ENCODE assay signal across 8 cellular contexts in genomic region chr14:96363751-96364336, GRCh38. TPM values are rescaled to one million over a fixed set of nuclear protein-coding genes. Genes with fewer than 3 reads are reported as not detected.
DNase-seq lines count a peak whose midpoint lies in the region; ATAC-seq and TF ChIP-seq lines count a peak whose summit lies in the region.

No MANE protein-coding gene starts in this region.

- peak overlapping the region; percentile 89 to 95 (median 90) for H3K4me3 Mint-ChIP-seq in IgD-negative memory B cell
- H3K4me3 Mint-ChIP-seq in T-cell = peak overlapping the region; percentile 86 to 89 (median 86)
- H3K4me3 Mint-ChIP-seq in central memory CD8-positive, alpha-beta T cell = peak overlapping the region; percentile 88

- no peaks in the 10 kb centered on the region for H3F3A ChIP-seq in DOHH2 (ENCODE audit: control insufficient read depth, insufficient read depth)

- no peaks in the 10 kb centered on the region for H3K9me2 ChIP-seq in DOHH2 (replicated peaks; ENCODE audit: control insufficient read depth, low read length)

- H3K4me3 ChIP-seq in DOHH2 (ENCODE audit: low read length) = peak overlapping the region; percentile 84

- H3K4me2 ChIP-seq in DOHH2 (ENCODE audit: low read length) = peak overlapping the region; percentile 91

- H3K36me3 ChIP-seq in DOHH2 (ENCODE audit: control insufficient read depth, low read length) = peaks cover 9% of the 10 kb centered on the region

- H3K36me3 Mint-ChIP-seq in IgD-negative memory B cell = peaks cover 9% of the 10 kb centered on the region
- H3K36me3 Mint-ChIP-seq in T-cell = peaks cover 15% of the 10 kb centered on the region
- peaks cover 12% of the 10 kb centered on the region for H3K36me3 Mint-ChIP-seq in central memory CD8-positive, alpha-beta T cell (ENCODE audit: insufficient read depth)

- H3K9me3 Mint-ChIP-seq in IgD-negative memory B cell (no peaks in the 10 kb centered on the region), T-cell (peaks cover 0 to 3% (median 0%) of the 10 kb centered on the region in 3 donors)
- no peaks in the 10 kb centered on the region for H3K9me3 Mint-ChIP-seq in central memory CD8-positive, alpha-beta T cell

- peaks cover 42 to 43% (median 43%) of the 10 kb centered on the region in 3 donors for H3K4me1 Mint-ChIP-seq in IgD-negative memory B cell
- H3K4me1 Mint-ChIP-seq in T-cell = peaks cover 59 to 73% (median 64%) of the 10 kb centered on the region in 3 donors
- peaks cover 38% of the 10 kb centered on the region for H3K4me1 Mint-ChIP-seq in central memory CD8-positive, alpha-beta T cell

- CTCF ChIA-PET in T-cell (lab: Charles Lee) = no interaction called here

- no peaks in the 10 kb centered on the region for H3K9me3 ChIP-seq in DOHH2 (ENCODE audit: control insufficient read depth, insufficient read depth, low read length)

- H3K79me2 ChIP-seq in DOHH2 (ENCODE audit: control insufficient read depth, low read length) = peaks cover 86% of the 10 kb centered on the region

- H3K27ac Mint-ChIP-seq in IgD-negative memory B cell = peak overlapping the region; percentile 76 to 92 (median 86)
- H3K27ac Mint-ChIP-seq in T-cell = peak overlapping the region; percentile 81 to 85
- peak overlapping the region; percentile 89 for H3K27ac Mint-ChIP-seq in central memory CD8-positive, alpha-beta T cell (ENCODE audit: low read depth)

- H4K20me1 ChIP-seq in DOHH2 (ENCODE audit: control insufficient read depth, insufficient read depth, low read depth, low read length) = peaks cover 7% of the 10 kb centered on the region; the same call in 1 of the 2 replicates

- intact Hi-C loops in left colon (cut with DNase I, micrococcal nuclease) = no loop called here

- peak in 27 of 34 experiments; percentile 4 to 44 (median 25) for DNase-seq in T-cell
- peak in 1 of 2 donors; percentile 11 for DNase-seq in central memory CD8-positive, alpha-beta T cell (ENCODE audit: low spot score in 2 of 2)
- peak; percentile 81 to 82 for DNase-seq in left colon
- peak; percentile 46 to 47 for DNase-seq in stimulated activated CD4-positive, alpha-beta T cell treated with anti-CD3 and anti-CD28 coated beads, Interleukin-2, amount 100 ng/mL, for 24 hours
- no peak for DNase-seq in DMS153 treated with DMSO at 0.1 percent for 48 hours (lab: John Stamatoyannopoulos, UW; ENCODE audit: unreplicated experiment)

- H3K4me1 ChIP-seq in DOHH2 (ENCODE audit: control insufficient read depth, low read length) = peaks cover 27% of the 10 kb centered on the region

- ATAC-seq in GM21526 (IDR thresholded peaks at IDR 0.05; ENCODE audit: low FRiP score, unreplicated experiment) (peak; percentile 24), T-cell (replicated peaks in 1 of 4) (peak; percentile 30 to 34 (median 30)), left colon (peak; percentile 68)
- ATAC-seq in central memory CD8-positive, alpha-beta T cell (replicated peaks; ENCODE audit: extremely low read depth, poor library complexity, severe bottlenecking) = peak; percentile 11

- H3K27ac ChIP-seq in DOHH2 (ENCODE audit: low read depth, low read length) = peak overlapping the region; percentile 4; the same call in 1 of the 2 replicates

- TF ChIP-seq CTCF in DOHH2 (IDR thresholded peaks at IDR 0.05; ENCODE audit: low read depth, low read length, poor library complexity, severe bottlenecking) = no peak

- POLR2A ChIA-PET in T-cell (lab: Charles Lee) = no interaction called here

- no peaks in the 10 kb centered on the region for H3K27me3 Mint-ChIP-seq in IgD-negative memory B cell
- H3K27me3 Mint-ChIP-seq in T-cell = no peaks in the 10 kb centered on the region
- no peaks in the 10 kb centered on the region for H3K27me3 Mint-ChIP-seq in central memory CD8-positive, alpha-beta T cell

- no peaks in the 10 kb centered on the region for H3K27me3 ChIP-seq in DOHH2 (ENCODE audit: control insufficient read depth, low read length)

RNA-seq across cellular contexts. Expression of gene GSKIP, which starts 0.5 kb away (rescaled TPM):
- polyA plus RNA-seq in IgD-negative memory B cell = 23.7 TPM
- total RNA-seq in T-cell = 10 to 100 TPM in 4 of 5 donors, 1 to 10 TPM in 1; 5.9 to 18.8 (median 15.0) TPM
- total RNA-seq in left colon = 100 to 1,000 TPM; 144 to 180 TPM

RNA-seq across cellular contexts. Expression of gene ATG2B, which starts 0.7 kb away (rescaled TPM):
- polyA plus RNA-seq in IgD-negative memory B cell = 1.9 TPM
- total RNA-seq in T-cell (10 to 100 TPM; 27.7 to 37.3 (median 31.5) TPM), left colon (10 to 100 TPM; 17.9 to 19.5 TPM)

RNA-seq across cellular contexts. Expression of gene AK7, which starts 28.1 kb away (rescaled TPM):
- polyA plus RNA-seq in IgD-negative memory B cell = not detected
- total RNA-seq in T-cell (under 1 TPM in 2 of 5 donors, not detected in 3; 0.13 to 0.20 TPM), left colon (1 to 10 TPM; 4.7 to 5.8 TPM)

Comparison
In these comparisons a context has a peak if more than half of its experiments do, and no peak if none do; other contexts are left out.
1. ATAC-seq: peak in every context shown above with its lines; median percentile 68 in left colon; 30 in T-cell; 24 in GM21526; 11 in central memory CD8-positive, alpha-beta T cell.
2. RNA of gene GSKIP, which starts 0.5 kb away (total RNA-seq): 144 to 180 TPM in left colon; 5.9 to 18.8 TPM in T-cell; every median in the first group is over 4 times any median in the second.
3. RNA of gene AK7, which starts 28.1 kb away (total RNA-seq): 4.7 to 5.8 TPM in left colon; 0.13 to 0.20 TPM in T-cell; every median in the first group is over 4 times any median in the second.
4. Peak in every context shown above with its lines, with median percentiles within 50 percentile points of each other: H3K27ac Mint-ChIP-seq and H3K4me3 Mint-ChIP-seq.